In the genomic region with DNA sequence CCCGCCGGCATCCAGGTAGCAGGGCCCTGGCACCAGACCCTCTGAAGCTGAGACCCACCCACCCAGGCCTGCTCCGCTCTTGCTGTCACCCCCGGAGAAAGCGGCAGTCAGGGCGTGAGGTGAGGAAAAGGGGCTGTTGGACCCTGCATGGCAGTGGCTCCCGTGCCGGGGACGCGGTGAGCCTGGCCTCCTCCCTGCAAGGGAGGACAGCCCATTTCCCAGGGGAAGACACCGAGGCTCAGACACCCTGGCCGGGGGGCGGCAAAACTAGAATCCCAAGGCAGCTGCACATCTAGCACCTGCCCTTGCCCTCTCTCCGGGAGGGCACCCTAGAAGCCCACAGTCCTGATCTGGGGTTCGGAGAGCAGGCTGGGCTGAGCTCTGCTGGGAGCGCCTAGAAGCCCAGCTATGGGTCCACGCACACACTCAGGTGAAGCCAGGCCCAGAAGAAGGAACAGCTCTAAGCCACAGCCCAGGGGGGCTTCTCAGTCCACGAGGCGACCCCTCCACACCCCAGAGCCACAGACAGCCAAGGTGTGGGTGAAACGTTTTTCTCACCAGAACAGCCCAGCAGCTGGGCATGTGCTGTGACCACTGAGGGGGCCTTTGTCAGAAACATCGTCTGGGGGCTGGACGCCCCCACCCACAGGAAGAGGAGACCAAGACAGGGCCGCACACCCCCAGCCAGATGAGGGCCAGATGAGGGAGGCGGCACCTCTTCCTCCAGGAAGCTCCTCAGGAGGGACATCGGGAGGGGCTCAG, we compare ENCODE assay signal across 32 cellular contexts. TPM values are rescaled to one million over a fixed set of nuclear protein-coding genes. Genes with fewer than 3 reads are reported as not detected.
DNase-seq lines count a peak whose midpoint lies in the region; ATAC-seq, FAIRE-seq and TF ChIP-seq lines count a peak whose summit lies in the region.
"Had no signal": no experiment of that assay in that cellular context is flagged by ENCODE, and none has a peak within 500 bp of the region (broad histone marks: within the 10 kb centered on the region; RNA-seq: fewer than 3 reads in every experiment).

No MANE protein-coding gene starts in this region.

- peaks cover 97% of the 10 kb centered on the region for H3K36me3 ChIP-seq in BLaER1
- H3K36me3 ChIP-seq in HepG2 (replicated peaks in 1 of 2; ENCODE audit: control insufficient read depth in 1 of 2, insufficient read depth in 2 of 2, low read length in 2 of 2) = peaks cover 44 to 65% of the 10 kb centered on the region in 2 experiments
- H3K36me3 ChIP-seq in skeletal muscle tissue (ENCODE audit: control insufficient read depth in 3 of 3, insufficient read depth in 3 of 3, low read length in 3 of 3) = peaks cover 8 to 23% (median 21%) of the 10 kb centered on the region in 3 donors
- H3K36me3 ChIP-seq: adrenal gland had no signal

- peaks cover 79% of the 10 kb centered on the region for H3K79me2 ChIP-seq in HepG2 (ENCODE audit: insufficient read depth, low read length)

- intact Hi-C loops in HepG2 (cut with micrococcal nuclease; ENCODE audit: unreplicated experiment) = no loop called here

- H3K9me3 ChIP-seq in BLaER1 (no peaks in the 10 kb centered on the region), HepG2 (ENCODE audit: low read length) (no peaks in the 10 kb centered on the region), skeletal muscle tissue (ENCODE audit: control insufficient read depth in 3 of 3, low read length in 3 of 3) (no peaks in the 10 kb centered on the region)
- H3K9me3 ChIP-seq: adrenal gland, BE2C, heart left ventricle, SJCRH30 had no signal

- no TSS peak for BruUV-seq in HepG2 (replicated peaks; lab: Mats Ljungman, UMichigan)

- TF ChIP-seq RAD21 in HepG2 (CRISPR knock-in tag; IDR thresholded peaks at IDR 0.05) = no peak

- no peak for TF ChIP-seq CTCF in RWPE1 (conservative IDR thresholded peaks at IDR 0.05; ENCODE audit: low read depth)
- no peak for TF ChIP-seq CTCF in HepG2 (CRISPR knock-in tag; IDR thresholded peaks at IDR 0.05)

- H3K9ac ChIP-seq in BLaER1 (peak overlapping the region; percentile 55), HepG2 (ENCODE audit: insufficient read depth, low read depth, low read length) (peak overlapping the region; percentile 79), skeletal muscle tissue (ENCODE audit: low read depth in 1 of 3, low read length in 3 of 3) (peak overlapping the region in 1 of 3 donors; percentile 64)

- FAIRE-seq in HepG2 (lab: Jason Lieb, UNC) = no peak
- FAIRE-seq: colon, GM12892, keratinocyte had no signal

- CTCF ChIA-PET in RWPE1 (lab: Yijun Ruan, JAX) (interaction anchor here (0.8 to 1.2 kb wide), 3 partner anchors 24 to 68 kb away, joined by 3 to 6 read pairs (median 6); no protein-coding TSS in a partner anchor), HepG2 (lab: Yijun Ruan, JAX; ENCODE audit: low intra/inter-chr PET ratio, low total read pairs) (interaction anchor here (4.7 to 5.4 kb wide), 2 partner anchors 24 to 69 kb away, joined by 38 to 47 read pairs; no protein-coding TSS in a partner anchor)

- H3K27ac ChIP-seq in BLaER1 (peak overlapping the region; percentile 56), RWPE1 (peak overlapping the region; percentile 98), HepG2 (ENCODE audit: extremely low read length, insufficient read depth, low read length) (peak overlapping the region; percentile 98), skeletal muscle tissue (ENCODE audit: low read depth, low read length) (peak overlapping the region; percentile 30), caudate nucleus (ENCODE audit: low read depth, low read length) (no peak overlapping the region)
- H3K27ac ChIP-seq: adrenal gland had no signal

- DNase-seq in RWPE1 (ENCODE audit: low spot score) (no peak), HepG2 (ENCODE audit: low spot score) (no peak), caudate nucleus (lab: John Stamatoyannopoulos, UW) (no peak), DMS 273 (lab: John Stamatoyannopoulos, UW; ENCODE audit: unreplicated experiment) (no peak), COR-L47 (lab: John Stamatoyannopoulos, UW) (no peak), NCI-H187 treated with DMSO at 0.1 percent for 48 hours (lab: John Stamatoyannopoulos, UW) (no peak)
- DNase-seq: activated CD4-positive, alpha-beta T cell treated with anti-CD3 and anti-CD28 coated beads for 36 hours; activated CD8-positive, alpha-beta memory T cell treated with anti-CD3 and anti-CD28 coated beads, Interleukin-2, amount 50 U/mL, for 48 hours; activated CD8-positive, alpha-beta T cell treated with anti-CD3 and anti-CD28 coated beads for 36 hours; activated naive CD4-positive, alpha-beta T cell treated with anti-CD3 and anti-CD28 coated beads, Interleukin-2, amount 10 ng/mL, durations not matched to agents 7 days and 5 days; BE2C; DMS53; effector CD8-positive, alpha-beta T cell; erythroblast; GOT3; midbrain; naive thymus-derived CD4-positive, alpha-beta T cell; NCI-H1436 treated with DMSO at 0.1 percent for 48 hours; NCI-H226; NCI-H748 treated with DMSO at 0.1 percent for 48 hours; SJCRH30; stimulated activated CD4-positive, alpha-beta T cell treated with anti-CD3 and anti-CD28 coated beads, Interleukin-15, amount 100 ng/mL, for 24 hours; stimulated activated CD4-positive, alpha-beta T cell treated with anti-CD3 and anti-CD28 coated beads, Interleukin-4, amount 100 ng/mL, for 4 hours; T-helper 9 cell had no signal

- H4K20me1 ChIP-seq in BLaER1 (peaks cover 100% of the 10 kb centered on the region), HepG2 (ENCODE audit: insufficient read depth, low read length) (peaks cover 17% of the 10 kb centered on the region; the same call in 1 of the 2 replicates)

- 86% methylated on average over 21 of the region's 25 CpGs for WGBS in HepG2 (ENCODE audit: low lambda C conversion rate)

- ATAC-seq in HepG2 = no peak
- ATAC-seq: activated CD4-positive, alpha-beta T cell treated with anti-CD3 and anti-CD28 coated beads for 36 hours; activated CD8-positive, alpha-beta T cell treated with anti-CD3 and anti-CD28 coated beads for 36 hours; activated T-helper 17 cell treated with anti-CD3 and anti-CD28 coated beads, Interleukin-2, amount 50 U/mL, for 72 hours; naive thymus-derived CD4-positive, alpha-beta T cell had no signal

- no peak for TF ChIP-seq EP300 in HepG2 (IDR thresholded peaks at IDR 0.05; ENCODE audit: low read depth in 2 of 2, low read length in 2 of 2)
- no peak for TF ChIP-seq EP300 in HepG2 (CRISPR knock-in tag; IDR thresholded peaks at IDR 0.05; ENCODE audit: borderline replicate concordance)

- no peak for TF ChIP-seq POLR2A in HepG2 (IDR thresholded peaks at IDR 0.05; ENCODE audit: insufficient read depth in 1 of 2, low read depth in 2 of 2, low read length in 2 of 2)

- H3K4me2 ChIP-seq in BLaER1 (peak overlapping the region; percentile 81), HepG2 (ENCODE audit: low read depth, low read length) (peak overlapping the region; percentile 73)

- POLR2A ChIA-PET in RWPE1 (lab: Yijun Ruan, JAX; ENCODE audit: low non-redundant PET) = interaction anchor here (0.5 to 1.1 kb wide), 2 partner anchors 22 to 1204 kb away, joined by 3 to 4 read pairs; a partner anchor contains a TSS
- POLR2A ChIA-PET in HepG2 (lab: Yijun Ruan, JAX) = interaction anchor here (0.8 to 9.4 kb wide), 14 partner anchors 10 to 77 kb away, joined by 3 to 399 read pairs (median 5); a partner anchor contains a TSS

- H2AFZ ChIP-seq in HepG2 (ENCODE audit: low read length) = no peak overlapping the region

- in situ Hi-C loops in HepG2 (cut with HindIII; ENCODE audit: extremely low pct_ligation_motif_present, low pct_unique_long_range_greater_than_20kb) = no loop called here

- H3K4me1 ChIP-seq in BLaER1 (peaks cover 100% of the 10 kb centered on the region), HepG2 (ENCODE audit: insufficient read depth, low read length) (peaks cover 99% of the 10 kb centered on the region), skeletal muscle tissue (ENCODE audit: control insufficient read depth in 3 of 3, insufficient read depth in 3 of 3, low read length in 3 of 3) (peaks cover 74 to 85% (median 82%) of the 10 kb centered on the region in 3 donors)

- no peak overlapping the region for H3K4me3 ChIP-seq in BLaER1
- H3K4me3 ChIP-seq in HepG2 (replicated peaks in 1 of 3; ENCODE audit: insufficient read depth in 1 of 3, low read depth in 2 of 3, low read length in 3 of 3) = peak overlapping the region in 1 of 3 experiments; percentile 64; a peak in 2 of 6 replicates
- H3K4me3 ChIP-seq in skeletal muscle tissue (ENCODE audit: low read length in 3 of 3) = no peak overlapping the region
- H3K4me3 ChIP-seq: adrenal gland, heart left ventricle, SJCRH30 had no signal

- H3K27me3 ChIP-seq in BLaER1 = no peaks in the 10 kb centered on the region
- H3K27me3 ChIP-seq in HepG2 (ENCODE audit: control insufficient read depth in 1 of 2, insufficient read depth in 2 of 2, low read length in 2 of 2) = no peaks in the 10 kb centered on the region
- H3K27me3 ChIP-seq in skeletal muscle tissue (ENCODE audit: control insufficient read depth in 3 of 3, insufficient read depth in 3 of 3, low read length in 3 of 3) = no peaks in the 10 kb centered on the region
- H3K27me3 ChIP-seq: adrenal gland, BE2C, heart left ventricle, SJCRH30 had no signal

TF ChIP-seq in HepG2, 621 proteins besides CTCF, POLR2A, EP300 and RAD21 (continues in another document):
- TF ChIP-seq ZNF572 (CRISPR knock-in tag; IDR thresholded peaks at IDR 0.05) = no peak; the same call in 1 of the 2 replicates

RNA-seq across cellular contexts. Expression of a gene that starts 22.4 kb away (rescaled TPM):
- total RNA-seq in HepG2 (2016; rRNA removed; fragmentation: Illumina TruSeq; extraction: Trizol) (84.4 and 155 TPM in 2 replicates), skeletal muscle tissue (3.1 TPM)
- total RNA-seq in HepG2 (2016; cell fraction: cytosol; rRNA removed; fragmentation: Illumina TruSeq; extraction: Trizol; ENCODE audit: low read depth) = 20.4 and 21.0 TPM in 2 replicates
- total RNA-seq in HepG2 (2016; cell fraction: insoluble cytoplasmic fraction; rRNA removed; fragmentation: Illumina TruSeq; extraction: Trizol) = 65.4 and 165 TPM in 2 replicates
- total RNA-seq in HepG2 (2016; cell fraction: membrane; rRNA removed; fragmentation: Illumina TruSeq; extraction: Trizol) = 76.8 and 82.0 TPM in 2 replicates
- total RNA-seq in HepG2 (2016; cell fraction: nucleus; rRNA removed; fragmentation: Illumina TruSeq; extraction: Trizol) = 144 and 171 TPM in 2 replicates
- polyA plus RNA-seq in HepG2 (2011; rRNA removed) = 79.6 and 84.0 TPM in 2 replicates
- polyA plus RNA-seq in HepG2 (2011; cell fraction: cytosol; rRNA removed) = 58.4 and 80.8 TPM in 2 replicates
- 118 and 147 TPM in 2 replicates for polyA plus RNA-seq in HepG2 (2011; cell fraction: nucleus; rRNA removed)
- polyA plus RNA-seq in HepG2 (2012) = 135 and 207 TPM in 2 replicates
- 17.8 and 19.1 TPM in 2 replicates for polyA plus RNA-seq in HepG2 (2016; cell fraction: cytosol; fragmentation: Illumina TruSeq; extraction: Trizol; ENCODE audit: low read depth)
- 93.2 and 121 TPM in 2 replicates for polyA plus RNA-seq in HepG2 (2016; cell fraction: insoluble cytoplasmic fraction; fragmentation: Illumina TruSeq; extraction: Trizol; ENCODE audit: low read depth)
- polyA plus RNA-seq in HepG2 (2016; cell fraction: membrane; fragmentation: Illumina TruSeq; extraction: Trizol; ENCODE audit: low read depth) = 56.5 and 59.3 TPM in 2 replicates
- 307 and 313 TPM in 2 replicates for polyA plus RNA-seq in HepG2 (2016; cell fraction: nucleus; fragmentation: Illumina TruSeq; extraction: Trizol; ENCODE audit: insufficient read depth, low read depth)
- polyA minus RNA-seq in HepG2 (2011; rRNA and poly(A)+ RNA removed; ENCODE audit: low replicate concordance) = 157 and 170 TPM in 2 replicates
- polyA minus RNA-seq in HepG2 (2011; cell fraction: cytosol; rRNA and poly(A)+ RNA removed) = 88.7 and 88.8 TPM in 2 replicates
- polyA minus RNA-seq in HepG2 (2011; cell fraction: nucleus; rRNA and poly(A)+ RNA removed) = 35.7 and 42.5 TPM in 2 replicates
